ENCODE assay signal across 8 cellular contexts in the genomic region with DNA sequence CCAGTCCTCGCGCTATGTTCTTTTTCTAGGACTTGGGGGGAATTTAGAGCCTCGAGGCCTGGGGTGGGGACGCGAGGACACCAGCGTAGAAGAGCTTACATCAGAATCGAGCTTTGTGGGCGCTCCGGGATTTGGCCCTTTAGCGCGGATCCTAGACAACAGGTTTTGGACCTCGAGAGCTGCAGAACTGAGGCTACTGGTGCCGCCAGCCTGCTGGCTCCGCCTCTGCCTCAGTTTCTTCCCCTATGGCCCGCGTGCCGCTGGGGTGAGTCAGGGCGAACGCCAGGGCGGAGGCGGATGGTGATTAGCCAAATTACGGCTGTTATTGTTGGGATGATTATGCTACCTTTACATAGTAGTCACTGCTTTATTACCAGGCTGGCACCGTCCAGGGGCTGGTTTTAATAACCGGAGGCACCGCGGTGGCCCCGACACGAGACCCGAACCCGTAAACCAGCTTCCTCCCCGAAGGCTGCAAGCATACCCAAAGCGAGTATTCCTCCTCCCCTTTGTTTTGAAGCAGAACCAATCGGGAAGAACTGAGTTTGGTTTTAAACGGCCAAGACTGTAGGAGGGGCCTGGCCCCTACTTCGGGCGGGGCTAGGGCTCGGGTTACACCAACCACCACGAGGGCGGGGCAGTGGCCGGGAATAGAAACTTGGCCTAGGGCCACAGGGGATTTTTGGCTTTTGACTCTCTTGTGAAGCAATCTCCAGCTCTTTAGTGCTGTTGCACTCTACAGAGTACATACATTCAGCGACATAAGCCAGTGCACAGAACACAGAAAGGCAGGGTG. TPM values are rescaled to one million over a fixed set of nuclear protein-coding genes. Genes with fewer than 3 reads are reported as not detected.
DNase-seq lines count a peak whose midpoint lies in the region; ATAC-seq and TF ChIP-seq lines count a peak whose summit lies in the region.

No MANE protein-coding gene starts in this region.

- TF ChIP-seq CTCF in epithelial cell of proximal tubule (conservative IDR thresholded peaks at IDR 0.05; ENCODE audit: low read depth, low read length): no peak

- peak; percentile 94 for DNase-seq in DMS153 treated with DMSO at 0.1 percent for 48 hours (lab: John Stamatoyannopoulos, UW; ENCODE audit: unreplicated experiment)
- DNase-seq in OCI-M2 (lab: John Stamatoyannopoulos, UW; ENCODE audit: unreplicated experiment): peak; percentile 97
- peak; percentile 84 for DNase-seq in activated T-cell treated with anti-CD3 and anti-CD28 coated beads, Interleukin-2, amount 50 U/mL, for 1 hour
- DNase-seq in epithelial cell of proximal tubule (ENCODE audit: low read depth): peak; percentile 91
- DNase-seq in mucosa of gallbladder (ENCODE audit: low spot score): peak; percentile 94
- peak; percentile 82 for DNase-seq in stimulated activated CD8-positive, alpha-beta memory T cell treated with anti-CD3 and anti-CD28 coated beads, Interleukin-4, amount 100 ng/mL, for 24 hours (ENCODE audit: low read depth)

- peak overlapping the region; percentile 100 for H3K4me3 ChIP-seq in epithelial cell of proximal tubule (ENCODE audit: low read depth, low read length)

- TF ChIP-seq RAD21 in Ishikawa (IDR thresholded peaks at IDR 0.05; ENCODE audit: low read depth): 0 out of 2 replicates have a peak, but pooled peaks have one; percentile 19

- peak; percentile 68 for ATAC-seq in GM21619 (IDR thresholded peaks at IDR 0.05; ENCODE audit: unreplicated experiment)

- no peak for TF ChIP-seq EP300 in Ishikawa (IDR thresholded peaks at IDR 0.05; ENCODE audit: borderline replicate concordance)

TF ChIP-seq in Ishikawa, 13 proteins besides CTCF, POLR2A, EP300 and RAD21:
- TF ChIP-seq TCF12 (IDR thresholded peaks at IDR 0.05; ENCODE audit: low read depth) (0 out of 2 replicates have a peak, but pooled peaks have one; percentile 33), TAF1 (IDR thresholded peaks at IDR 0.05; ENCODE audit: low read depth) (no peak; the same call in 1 of the 2 replicates), YY1 (IDR thresholded peaks at IDR 0.05; ENCODE audit: low read depth) (no peak), FOXM1 (IDR thresholded peaks at IDR 0.05; ENCODE audit: borderline replicate concordance, low read depth) (peak; percentile 88), ZBTB7A (IDR thresholded peaks at IDR 0.05; ENCODE audit: low read depth) (no peak), CEBPB (IDR thresholded peaks at IDR 0.05) (peak; percentile 95), CREB1 (IDR thresholded peaks at IDR 0.05; ENCODE audit: low read depth) (no peak), EGR1 (IDR thresholded peaks at IDR 0.05) (no peak), TEAD4 (IDR thresholded peaks at IDR 0.05) (no peak), NFIC (IDR thresholded peaks at IDR 0.05) (peak; percentile 87)
- TF ChIP-seq, protein P1, sequence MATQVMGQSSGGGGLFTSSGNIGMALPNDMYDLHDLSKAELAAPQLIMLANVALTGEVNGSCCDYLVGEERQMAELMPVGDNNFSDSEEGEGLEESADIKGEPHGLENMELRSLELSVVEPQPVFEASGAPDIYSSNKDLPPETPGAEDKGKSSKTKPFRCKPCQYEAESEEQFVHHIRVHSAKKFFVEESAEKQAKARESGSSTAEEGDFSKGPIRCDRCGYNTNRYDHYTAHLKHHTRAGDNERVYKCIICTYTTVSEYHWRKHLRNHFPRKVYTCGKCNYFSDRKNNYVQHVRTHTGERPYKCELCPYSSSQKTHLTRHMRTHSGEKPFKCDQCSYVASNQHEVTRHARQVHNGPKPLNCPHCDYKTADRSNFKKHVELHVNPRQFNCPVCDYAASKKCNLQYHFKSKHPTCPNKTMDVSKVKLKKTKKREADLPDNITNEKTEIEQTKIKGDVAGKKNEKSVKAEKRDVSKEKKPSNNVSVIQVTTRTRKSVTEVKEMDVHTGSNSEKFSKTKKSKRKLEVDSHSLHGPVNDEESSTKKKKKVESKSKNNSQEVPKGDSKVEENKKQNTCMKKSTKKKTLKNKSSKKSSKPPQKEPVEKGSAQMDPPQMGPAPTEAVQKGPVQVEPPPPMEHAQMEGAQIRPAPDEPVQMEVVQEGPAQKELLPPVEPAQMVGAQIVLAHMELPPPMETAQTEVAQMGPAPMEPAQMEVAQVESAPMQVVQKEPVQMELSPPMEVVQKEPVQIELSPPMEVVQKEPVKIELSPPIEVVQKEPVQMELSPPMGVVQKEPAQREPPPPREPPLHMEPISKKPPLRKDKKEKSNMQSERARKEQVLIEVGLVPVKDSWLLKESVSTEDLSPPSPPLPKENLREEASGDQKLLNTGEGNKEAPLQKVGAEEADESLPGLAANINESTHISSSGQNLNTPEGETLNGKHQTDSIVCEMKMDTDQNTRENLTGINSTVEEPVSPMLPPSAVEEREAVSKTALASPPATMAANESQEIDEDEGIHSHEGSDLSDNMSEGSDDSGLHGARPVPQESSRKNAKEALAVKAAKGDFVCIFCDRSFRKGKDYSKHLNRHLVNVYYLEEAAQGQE (IDR thresholded peaks at IDR 0.05; ENCODE audit: low read depth): no peak
- TF ChIP-seq, protein P2, sequence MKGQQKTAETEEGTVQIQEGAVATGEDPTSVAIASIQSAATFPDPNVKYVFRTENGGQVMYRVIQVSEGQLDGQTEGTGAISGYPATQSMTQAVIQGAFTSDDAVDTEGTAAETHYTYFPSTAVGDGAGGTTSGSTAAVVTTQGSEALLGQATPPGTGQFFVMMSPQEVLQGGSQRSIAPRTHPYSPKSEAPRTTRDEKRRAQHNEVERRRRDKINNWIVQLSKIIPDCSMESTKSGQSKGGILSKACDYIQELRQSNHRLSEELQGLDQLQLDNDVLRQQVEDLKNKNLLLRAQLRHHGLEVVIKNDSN (IDR thresholded peaks at IDR 0.05): peak; percentile 7; the same call in 1 of the 2 replicates
- TF ChIP-seq, protein P3, sequence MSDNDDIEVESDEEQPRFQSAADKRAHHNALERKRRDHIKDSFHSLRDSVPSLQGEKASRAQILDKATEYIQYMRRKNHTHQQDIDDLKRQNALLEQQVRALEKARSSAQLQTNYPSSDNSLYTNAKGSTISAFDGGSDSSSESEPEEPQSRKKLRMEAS (IDR thresholded peaks at IDR 0.05): peak; percentile 77; the same call in 1 of the 2 replicates

RNA-seq across cellular contexts. Expression of gene GTPBP2, which starts 0.6 kb away (rescaled TPM):
- total RNA-seq in epithelial cell of proximal tubule: 49.6 and 85.6 TPM in 2 replicates
- 74.2 TPM for total RNA-seq in mucosa of gallbladder

RNA-seq across cellular contexts. Expression of gene MAD2L1BP, which starts 5.9 kb away (rescaled TPM):
- total RNA-seq in epithelial cell of proximal tubule (41.8 and 60.3 TPM in 2 replicates), mucosa of gallbladder (21.1 TPM)

RNA-seq across cellular contexts. Expression of gene RSPH9, which starts 15.1 kb away (rescaled TPM):
- 0.14 TPM in 1 of 2 replicates, not detected in the other for total RNA-seq in epithelial cell of proximal tubule
- 0.58 TPM for total RNA-seq in mucosa of gallbladder

RNA-seq across cellular contexts. Expression of gene POLH, which starts 53.7 kb away (rescaled TPM):
- total RNA-seq in epithelial cell of proximal tubule: 19.7 and 57.8 TPM in 2 replicates
- total RNA-seq in mucosa of gallbladder: 12.9 TPM

RNA-seq across cellular contexts. Expression of gene XPO5, which starts 53.9 kb away (rescaled TPM):
- total RNA-seq in epithelial cell of proximal tubule (33.5 and 35.7 TPM in 2 replicates), mucosa of gallbladder (31.6 TPM)

Comparison
In these comparisons a context has a peak if more than half of its experiments do, and no peak if none do; other contexts are left out.
1. Peak in every context shown above with its lines: DNase-seq, ATAC-seq and H3K4me3 ChIP-seq.